In the genomic region with DNA sequence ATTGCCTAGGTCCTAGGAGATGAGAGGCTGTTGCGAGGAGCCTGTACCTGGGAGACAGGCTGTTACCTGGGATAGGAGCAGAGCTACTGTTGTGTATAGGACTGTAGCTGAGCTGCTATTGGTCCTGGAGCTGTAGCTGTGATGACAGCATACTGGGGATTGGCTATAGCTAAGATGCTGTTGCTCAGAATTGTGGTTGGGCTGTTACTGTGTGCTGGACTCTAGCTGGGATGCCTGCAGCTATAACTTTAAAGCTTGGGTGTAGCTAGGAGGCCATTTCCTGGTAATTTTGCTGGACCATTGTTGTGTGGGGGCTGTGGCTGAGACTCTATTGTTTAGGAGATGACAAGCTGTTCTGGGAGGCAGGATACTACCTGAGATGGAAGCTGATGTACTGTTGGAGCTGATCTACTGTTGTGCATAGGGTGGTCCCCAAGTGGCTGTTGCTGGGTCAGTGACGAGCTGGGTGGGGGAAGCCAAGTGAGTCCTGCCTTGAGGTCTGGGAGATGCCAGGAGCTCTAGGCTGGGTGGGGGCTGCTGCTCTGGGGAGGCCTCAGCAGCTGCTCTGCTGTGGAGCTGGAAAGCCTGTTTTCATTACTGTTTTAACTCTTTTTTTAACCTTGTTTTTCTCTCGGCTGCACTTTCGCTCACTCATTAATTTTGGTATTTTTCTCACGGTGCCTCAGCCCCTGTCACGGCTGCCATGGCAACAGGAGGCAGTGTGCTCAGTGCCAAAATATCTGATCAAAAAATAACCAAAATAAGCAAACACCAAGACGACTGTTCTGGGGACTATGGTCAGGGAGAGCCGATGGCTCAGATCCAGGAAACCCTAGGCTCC, we compare ENCODE assay signal across 12 cellular contexts. TPM values are rescaled to one million over a fixed set of nuclear protein-coding genes. Genes with fewer than 3 reads are reported as not detected.
DNase-seq lines count a peak whose midpoint lies in the region; ATAC-seq and TF ChIP-seq lines count a peak whose summit lies in the region.
"Had no signal": no experiment of that assay in that cellular context is flagged by ENCODE, and none has a peak within 500 bp of the region (broad histone marks: within the 10 kb centered on the region; RNA-seq: fewer than 3 reads in every experiment).

No MANE protein-coding gene starts in this region.

- H3K36me3 ChIP-seq in psoas muscle (ENCODE audit: insufficient read depth in 1 of 2, low read depth in 1 of 2), result no peaks in the 10 kb centered on the region
- H3K36me3 ChIP-seq in CD4-positive, alpha-beta memory T cell (ENCODE audit: insufficient read depth, low read length), result no peaks in the 10 kb centered on the region

- H3K4me1 ChIP-seq in right cardiac atrium (ENCODE audit: control insufficient read depth, insufficient read depth, low read length), result peaks cover 3% of the 10 kb centered on the region
- H3K4me1 ChIP-seq in psoas muscle, result peaks cover 24% of the 10 kb centered on the region
- peaks cover 32% of the 10 kb centered on the region for H3K4me1 ChIP-seq in CD4-positive, alpha-beta memory T cell (ENCODE audit: insufficient read depth, low read length)

- CTCF ChIA-PET in CD4-positive, alpha-beta memory T cell (lab: Charles Lee; ENCODE audit: partially characterized antibody), result interaction anchor here (1.0 to 8.4 kb wide), 17 partner anchors 9 to 214 kb away, joined by 3 to 239 read pairs (median 6); partner anchors contain the start of genes DELE1 and PCDH12

- H3K27ac Mint-ChIP-seq in CD4-positive, alpha-beta memory T cell, result peak overlapping the region in 3 of 7 donors; percentile 6 to 58 (median 18)
- H3K27ac Mint-ChIP-seq: CD8-positive, alpha-beta T cell had no signal

- H3K4me1 Mint-ChIP-seq in CD4-positive, alpha-beta memory T cell, result peaks cover 17 to 43% (median 27%) of the 10 kb centered on the region in 4 donors

- H3K4me3 Mint-ChIP-seq in CD4-positive, alpha-beta memory T cell, result no peak overlapping the region
- H3K4me3 Mint-ChIP-seq: activated T-cell treated with anti-CD3 and anti-CD28 coated beads, Interleukin-2, amount 50 U/mL, for 4 hours; CD8-positive, alpha-beta T cell had no signal

- peak in 1 of 2 donors; percentile 51 for ATAC-seq in right cardiac atrium
- ATAC-seq in psoas muscle, result no peak
- no peak for ATAC-seq in GM21825 (IDR thresholded peaks at IDR 0.05; ENCODE audit: unreplicated experiment)
- no peak for ATAC-seq in GM18502 (IDR thresholded peaks at IDR 0.05; ENCODE audit: poor library complexity, unreplicated experiment)
- ATAC-seq: activated T-cell treated with anti-CD3 and anti-CD28 coated beads, Interleukin-2, amount 50 U/mL, for 4 hours; CD8-positive, alpha-beta T cell had no signal

- H3K27me3 Mint-ChIP-seq in CD4-positive, alpha-beta memory T cell, result peaks cover 54 to 63% of the 10 kb centered on the region in 2 donors

- H3K9me3 ChIP-seq in right cardiac atrium (ENCODE audit: control insufficient read depth, low read length) (no peaks in the 10 kb centered on the region), psoas muscle (no peaks in the 10 kb centered on the region)
- H3K9me3 ChIP-seq in CD4-positive, alpha-beta memory T cell (ENCODE audit: control insufficient read depth in 1 of 2, low read length in 2 of 2), result no peaks in the 10 kb centered on the region

- POLR2A ChIA-PET in CD4-positive, alpha-beta memory T cell (lab: Charles Lee; ENCODE audit: partially characterized antibody), result interaction anchor here (0.9 to 4.6 kb wide), 8 partner anchors 41 to 198 kb away, joined by 3 to 63 read pairs (median 7); no protein-coding TSS in a partner anchor

- H3K27ac ChIP-seq in right cardiac atrium (ENCODE audit: low read length) (peak overlapping the region; percentile 80), psoas muscle (peak overlapping the region; percentile 2)
- H3K27ac ChIP-seq in CD4-positive, alpha-beta memory T cell (ENCODE audit: low read depth, low read length), result no peak overlapping the region
- H3K27ac ChIP-seq: PC-9 had no signal

- peaks cover 0 to 3% (median 0%) of the 10 kb centered on the region in 8 donors for H3K9me3 Mint-ChIP-seq in CD4-positive, alpha-beta memory T cell
- H3K9me3 Mint-ChIP-seq: activated T-cell treated with anti-CD3 and anti-CD28 coated beads, Interleukin-2, amount 50 U/mL, for 4 hours; CD8-positive, alpha-beta T cell had no signal

- H3K27me3 ChIP-seq in right cardiac atrium (ENCODE audit: control insufficient read depth, insufficient read depth) (no peaks in the 10 kb centered on the region), psoas muscle (ENCODE audit: insufficient read depth in 3 of 3, low read length in 2 of 3) (peaks cover 0 to 56% (median 16%) of the 10 kb centered on the region in 3 donors)
- peaks cover 47% of the 10 kb centered on the region for H3K27me3 ChIP-seq in CD4-positive, alpha-beta memory T cell (ENCODE audit: insufficient read depth, low read length)

- WGBS in right cardiac atrium, result 26% methylated on average over 8 of the region's 8 CpGs
- 26 to 34% (median 27%) methylated on average over 8 of the region's 8 CpGs for WGBS in psoas muscle, 3 donors

- no peaks in the 10 kb centered on the region for H3K36me3 Mint-ChIP-seq in CD4-positive, alpha-beta memory T cell
- H3K36me3 Mint-ChIP-seq: CD8-positive, alpha-beta T cell had no signal

- DNase-seq in GM12865 (ENCODE audit: low read depth), result peak; percentile 60
- DNase-seq in SK-N-DZ (ENCODE audit: low spot score), result peak; percentile 37
- DNase-seq in right cardiac atrium, result peak in 2 of 3 donors; percentile 49 to 54
- no peak for DNase-seq in psoas muscle
- DNase-seq in 8988T, result no peak
- DNase-seq in CD4-positive, alpha-beta memory T cell, result no peak
- DNase-seq: activated T-cell treated with anti-CD3 and anti-CD28 coated beads, Interleukin-2, amount 50 U/mL, for 4 hours; NCI-H1417 treated with DMSO at 0.1 percent for 48 hours; PC-9 had no signal

- intact Hi-C loops in right cardiac atrium (cut with DNase I), result loop anchor here in 2 of 4 donors (5.0 to 10.0 kb wide), 2 partner anchors 74 to 179 kb away; partner anchors contain the start of gene PCDH12 (in 1 of the 2)
- intact Hi-C loops in psoas muscle (cut with DNase I), result loop anchor here in 1 of 2 donors (2.0 to 5.0 kb wide), 2 partner anchors 71 to 186 kb away; no protein-coding TSS in a partner anchor
- intact Hi-C loops in CD4-positive, alpha-beta memory T cell (cut with micrococcal nuclease), result no loop called here

- H3K4me3 ChIP-seq in GM12865 (ENCODE audit: low read depth, low read length) (no peak overlapping the region), right cardiac atrium (ENCODE audit: low read length) (no peak overlapping the region), psoas muscle (no peak overlapping the region)
- H3K4me3 ChIP-seq in CD4-positive, alpha-beta memory T cell (ENCODE audit: low read length in 2 of 2), result no peak overlapping the region
- H3K4me3 ChIP-seq: PC-9 had no signal

- TF ChIP-seq CTCF in GM12865 (IDR thresholded peaks at IDR 0.05; ENCODE audit: insufficient read depth, low read depth, low read length, missing control alignments) (no peak), psoas muscle (IDR thresholded peaks at IDR 0.05) (no peak)

RNA-seq across cellular contexts. Expression of gene PCDH1, which starts 3.0 kb away (rescaled TPM):
- 10.7 and 11.9 TPM in 2 replicates for polyA plus RNA-seq in SK-N-DZ (2014; cell fraction: cytosol; rRNA removed)
- 9.0 and 10.1 TPM in 2 replicates for polyA plus RNA-seq in SK-N-DZ (2014; cell fraction: nucleus; rRNA removed)
- total RNA-seq in right cardiac atrium (10 to 100 TPM in 2 of 4 donors, 1 to 10 TPM in 2; 7.2 to 21.3 (median 12.2) TPM), psoas muscle (10 to 100 TPM; 10.1 to 17.4 (median 13.7) TPM)
- polyA plus RNA-seq in right cardiac atrium (9.2 TPM), psoas muscle (1 to 10 TPM; 4.2 to 8.8 (median 5.1) TPM)
- not detected for total RNA-seq in CD4-positive, alpha-beta memory T cell
- polyA plus RNA-seq in CD4-positive, alpha-beta memory T cell, result not detected

RNA-seq across cellular contexts. Expression of gene DELE1, which starts 42.5 kb away (rescaled TPM):
- polyA plus RNA-seq in SK-N-DZ (2014; cell fraction: cytosol; rRNA removed), result 88.5 and 96.7 TPM in 2 replicates
- 283 and 313 TPM in 2 replicates for polyA plus RNA-seq in SK-N-DZ (2014; cell fraction: nucleus; rRNA removed)
- total RNA-seq in right cardiac atrium, result 100 to 1,000 TPM in 2 of 4 donors, 10 to 100 TPM in 2; 82.6 to 109 (median 99.2) TPM
- 62.0 TPM for polyA plus RNA-seq in right cardiac atrium
- total RNA-seq in psoas muscle, result 10 to 100 TPM; 40.5 to 65.5 (median 53.3) TPM
- 10 to 100 TPM; 23.1 to 38.2 (median 35.7) TPM for polyA plus RNA-seq in psoas muscle
- 10 to 100 TPM; 73.2 to 83.1 TPM for total RNA-seq in CD4-positive, alpha-beta memory T cell
- 10 to 100 TPM; 31.4 to 44.3 TPM for polyA plus RNA-seq in CD4-positive, alpha-beta memory T cell

Comparison
In these comparisons a context has a peak if more than half of its experiments do, and no peak if none do; other contexts are left out.
1. DNase-seq: peak in GM12865 (single experiment), SK-N-DZ (single experiment) and right cardiac atrium (2 of 3); none in psoas muscle (0 of 2), 8988T (single experiment) and CD4-positive, alpha-beta memory T cell (0 of 5).
2. RNA of gene PCDH1, which starts 3.0 kb away (total RNA-seq): 7.2 to 21.3 TPM in right cardiac atrium and 10.1 to 17.4 TPM in psoas muscle; not detected in CD4-positive, alpha-beta memory T cell; every median in the first group is over 4 times any median in the second.